In the genomic region with DNA sequence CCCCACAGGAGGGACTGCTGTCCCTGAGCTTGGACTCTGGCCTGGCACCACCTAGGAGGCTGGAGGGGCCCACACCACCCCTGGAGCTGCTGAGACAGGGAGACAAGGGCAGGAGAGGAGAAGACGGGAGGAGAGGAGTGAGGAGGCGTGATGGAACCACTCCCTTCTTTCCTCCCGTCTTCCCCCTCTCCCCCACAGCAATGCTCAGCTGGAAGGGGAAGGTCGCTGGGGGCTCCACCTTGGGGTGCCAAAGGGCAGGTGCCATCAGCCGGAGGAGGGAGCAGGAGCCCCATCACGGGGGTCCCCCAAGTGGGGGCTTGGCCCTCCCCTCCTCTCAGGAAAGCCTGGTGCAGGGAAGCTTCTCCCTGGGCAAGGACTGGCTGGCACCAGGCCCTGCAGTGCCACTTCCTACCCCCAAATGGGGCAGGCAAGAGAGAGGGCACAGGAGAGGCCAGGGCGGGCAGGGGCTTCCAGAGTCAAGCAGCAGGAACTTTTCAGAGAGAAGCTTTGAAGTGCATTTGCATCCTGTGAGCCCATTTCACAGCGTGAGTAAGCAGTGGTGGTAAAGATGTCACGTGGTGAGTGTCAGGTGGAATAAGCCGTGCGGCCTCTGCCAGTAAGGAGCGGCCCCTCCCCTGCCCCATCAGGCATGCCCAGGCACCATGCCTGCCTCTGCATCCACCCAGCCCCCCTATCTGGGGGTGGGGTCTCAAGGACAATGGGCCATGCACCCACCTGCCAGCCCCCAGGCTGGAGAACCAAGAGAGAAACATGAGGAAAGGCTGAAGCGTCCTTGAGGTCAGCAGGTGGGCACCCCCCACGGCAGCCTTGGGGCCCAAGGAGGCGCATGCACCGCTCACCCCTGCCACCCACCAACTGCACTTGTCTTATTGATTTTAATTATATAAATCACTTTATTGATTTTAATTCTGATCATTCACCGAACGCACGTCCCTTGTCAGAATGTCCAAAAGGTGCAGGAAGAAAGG, we compare ENCODE assay signal across 1 cellular context.
TF ChIP-seq lines count a peak whose summit lies in the region.

No MANE protein-coding gene starts in this region.

TF ChIP-seq in HepG2, 621 proteins besides CTCF, POLR2A, EP300 and RAD21 (continued from another document and continues in another):
- TF ChIP-seq ZEB1 (IDR thresholded peaks at IDR 0.05; ENCODE audit: insufficient replicate concordance, low read depth) (no peak), SYNCRIP (IDR thresholded peaks at IDR 0.05; ENCODE audit: insufficient read depth, low read depth, low read length) (no peak), SOX6 (IDR thresholded peaks at IDR 0.05) (no peak), SOX6 (CRISPR knock-in tag; IDR thresholded peaks at IDR 0.05) (0 out of 2 replicates have a peak, but pooled peaks have one; percentile 12), ARID2 (CRISPR knock-in tag; IDR thresholded peaks at IDR 0.05; ENCODE audit: borderline replicate concordance) (no peak; the same call in 1 of the 2 replicates), FOSL1 (CRISPR knock-in tag; IDR thresholded peaks at IDR 0.05; ENCODE audit: borderline replicate concordance) (no peak), ZKSCAN5 (CRISPR knock-in tag; IDR thresholded peaks at IDR 0.05) (no peak), CENPT (CRISPR knock-in tag; IDR thresholded peaks at IDR 0.05; ENCODE audit: low read depth) (no peak), ZNF772 (CRISPR knock-in tag; IDR thresholded peaks at IDR 0.05) (no peak), SMAD9 (CRISPR knock-in tag; IDR thresholded peaks at IDR 0.05) (no peak), NFIC (IDR thresholded peaks at IDR 0.05; ENCODE audit: low read length) (no peak), CERS6 (CRISPR knock-in tag; IDR thresholded peaks at IDR 0.05) (no peak), TAF1 (CRISPR knock-in tag; IDR thresholded peaks at IDR 0.05) (no peak), GTF3A (CRISPR knock-in tag; conservative IDR thresholded peaks at IDR 0.05) (no peak), HNF1A (IDR thresholded peaks at IDR 0.05; ENCODE audit: low read depth) (no peak), HNF1A (CRISPR knock-in tag; IDR thresholded peaks at IDR 0.05; ENCODE audit: borderline replicate concordance) (no peak), MTERF4 (CRISPR knock-in tag; IDR thresholded peaks at IDR 0.05) (no peak), ZZZ3 (CRISPR knock-in tag; IDR thresholded peaks at IDR 0.05; ENCODE audit: borderline replicate concordance) (no peak), SMYD3 (CRISPR knock-in tag; IDR thresholded peaks at IDR 0.05) (no peak), PCBP1 (IDR thresholded peaks at IDR 0.05; ENCODE audit: borderline replicate concordance, low read depth, low read length) (no peak), CBX1 (IDR thresholded peaks at IDR 0.05; ENCODE audit: low read depth) (no peak), SMAD1 (CRISPR knock-in tag; IDR thresholded peaks at IDR 0.05; ENCODE audit: borderline replicate concordance, low read depth) (no peak), ZNF546 (CRISPR knock-in tag; conservative IDR thresholded peaks at IDR 0.05) (0 out of 2 replicates have a peak, but pooled peaks have one; percentile 5), LCORL (IDR thresholded peaks at IDR 0.05) (no peak), LCORL (CRISPR knock-in tag; IDR thresholded peaks at IDR 0.05) (0 out of 2 replicates have a peak, but pooled peaks have one; percentile 6), ZNF17 (CRISPR knock-in tag; IDR thresholded peaks at IDR 0.05) (no peak), ZNF713 (CRISPR knock-in tag; IDR thresholded peaks at IDR 0.05) (no peak), LBX2 (CRISPR knock-in tag; IDR thresholded peaks at IDR 0.05; ENCODE audit: borderline replicate concordance) (no peak), SNAPC5 (CRISPR knock-in tag; IDR thresholded peaks at IDR 0.05; ENCODE audit: borderline replicate concordance) (0 out of 2 replicates have a peak, but pooled peaks have one; percentile 50), ZNF614 (CRISPR knock-in tag; IDR thresholded peaks at IDR 0.05; ENCODE audit: borderline replicate concordance) (no peak), TARDBP (CRISPR knock-in tag; IDR thresholded peaks at IDR 0.05) (no peak), NR2F1 (CRISPR knock-in tag; IDR thresholded peaks at IDR 0.05) (no peak), KDM5A (IDR thresholded peaks at IDR 0.05; ENCODE audit: borderline replicate concordance, low read length) (no peak), ZNF121 (CRISPR knock-in tag; IDR thresholded peaks at IDR 0.05) (no peak)
- TF ChIP-seq, protein P1, sequence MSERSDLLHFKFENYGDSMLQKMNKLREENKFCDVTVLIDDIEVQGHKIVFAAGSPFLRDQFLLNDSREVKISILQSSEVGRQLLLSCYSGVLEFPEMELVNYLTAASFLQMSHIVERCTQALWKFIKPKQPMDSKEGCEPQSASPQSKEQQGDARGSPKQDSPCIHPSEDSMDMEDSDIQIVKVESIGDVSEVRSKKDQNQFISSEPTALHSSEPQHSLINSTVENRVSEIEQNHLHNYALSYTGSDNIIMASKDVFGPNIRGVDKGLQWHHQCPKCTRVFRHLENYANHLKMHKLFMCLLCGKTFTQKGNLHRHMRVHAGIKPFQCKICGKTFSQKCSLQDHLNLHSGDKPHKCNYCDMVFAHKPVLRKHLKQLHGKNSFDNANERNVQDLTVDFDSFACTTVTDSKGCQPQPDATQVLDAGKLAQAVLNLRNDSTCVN (CRISPR knock-in tag; IDR thresholded peaks at IDR 0.05; ENCODE audit: borderline replicate concordance) = no peak
- TF ChIP-seq, protein P2, sequence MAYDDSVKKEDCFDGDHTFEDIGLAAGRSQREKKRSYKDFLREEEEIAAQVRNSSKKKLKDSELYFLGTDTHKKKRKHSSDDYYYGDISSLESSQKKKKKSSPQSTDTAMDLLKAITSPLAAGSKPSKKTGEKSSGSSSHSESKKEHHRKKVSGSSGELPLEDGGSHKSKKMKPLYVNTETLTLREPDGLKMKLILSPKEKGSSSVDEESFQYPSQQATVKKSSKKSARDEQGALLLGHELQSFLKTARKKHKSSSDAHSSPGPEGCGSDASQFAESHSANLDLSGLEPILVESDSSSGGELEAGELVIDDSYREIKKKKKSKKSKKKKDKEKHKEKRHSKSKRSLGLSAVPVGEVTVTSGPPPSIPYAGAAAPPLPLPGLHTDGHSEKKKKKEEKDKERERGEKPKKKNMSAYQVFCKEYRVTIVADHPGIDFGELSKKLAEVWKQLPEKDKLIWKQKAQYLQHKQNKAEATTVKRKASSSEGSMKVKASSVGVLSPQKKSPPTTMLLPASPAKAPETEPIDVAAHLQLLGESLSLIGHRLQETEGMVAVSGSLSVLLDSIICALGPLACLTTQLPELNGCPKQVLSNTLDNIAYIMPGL (CRISPR knock-in tag; IDR thresholded peaks at IDR 0.05; ENCODE audit: borderline replicate concordance in 1 of 2, low read depth in 1 of 2) = no peak
- TF ChIP-seq, protein P3, sequence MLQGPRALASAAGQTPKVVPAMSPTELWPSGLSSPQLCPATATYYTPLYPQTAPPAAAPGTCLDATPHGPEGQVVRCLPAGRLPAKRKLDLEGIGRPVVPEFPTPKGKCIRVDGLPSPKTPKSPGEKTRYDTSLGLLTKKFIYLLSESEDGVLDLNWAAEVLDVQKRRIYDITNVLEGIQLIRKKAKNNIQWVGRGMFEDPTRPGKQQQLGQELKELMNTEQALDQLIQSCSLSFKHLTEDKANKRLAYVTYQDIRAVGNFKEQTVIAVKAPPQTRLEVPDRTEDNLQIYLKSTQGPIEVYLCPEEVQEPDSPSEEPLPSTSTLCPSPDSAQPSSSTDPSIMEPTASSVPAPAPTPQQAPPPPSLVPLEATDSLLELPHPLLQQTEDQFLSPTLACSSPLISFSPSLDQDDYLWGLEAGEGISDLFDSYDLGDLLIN (CRISPR knock-in tag; IDR thresholded peaks at IDR 0.05; ENCODE audit: borderline replicate concordance) = no peak
- TF ChIP-seq, protein P4, sequence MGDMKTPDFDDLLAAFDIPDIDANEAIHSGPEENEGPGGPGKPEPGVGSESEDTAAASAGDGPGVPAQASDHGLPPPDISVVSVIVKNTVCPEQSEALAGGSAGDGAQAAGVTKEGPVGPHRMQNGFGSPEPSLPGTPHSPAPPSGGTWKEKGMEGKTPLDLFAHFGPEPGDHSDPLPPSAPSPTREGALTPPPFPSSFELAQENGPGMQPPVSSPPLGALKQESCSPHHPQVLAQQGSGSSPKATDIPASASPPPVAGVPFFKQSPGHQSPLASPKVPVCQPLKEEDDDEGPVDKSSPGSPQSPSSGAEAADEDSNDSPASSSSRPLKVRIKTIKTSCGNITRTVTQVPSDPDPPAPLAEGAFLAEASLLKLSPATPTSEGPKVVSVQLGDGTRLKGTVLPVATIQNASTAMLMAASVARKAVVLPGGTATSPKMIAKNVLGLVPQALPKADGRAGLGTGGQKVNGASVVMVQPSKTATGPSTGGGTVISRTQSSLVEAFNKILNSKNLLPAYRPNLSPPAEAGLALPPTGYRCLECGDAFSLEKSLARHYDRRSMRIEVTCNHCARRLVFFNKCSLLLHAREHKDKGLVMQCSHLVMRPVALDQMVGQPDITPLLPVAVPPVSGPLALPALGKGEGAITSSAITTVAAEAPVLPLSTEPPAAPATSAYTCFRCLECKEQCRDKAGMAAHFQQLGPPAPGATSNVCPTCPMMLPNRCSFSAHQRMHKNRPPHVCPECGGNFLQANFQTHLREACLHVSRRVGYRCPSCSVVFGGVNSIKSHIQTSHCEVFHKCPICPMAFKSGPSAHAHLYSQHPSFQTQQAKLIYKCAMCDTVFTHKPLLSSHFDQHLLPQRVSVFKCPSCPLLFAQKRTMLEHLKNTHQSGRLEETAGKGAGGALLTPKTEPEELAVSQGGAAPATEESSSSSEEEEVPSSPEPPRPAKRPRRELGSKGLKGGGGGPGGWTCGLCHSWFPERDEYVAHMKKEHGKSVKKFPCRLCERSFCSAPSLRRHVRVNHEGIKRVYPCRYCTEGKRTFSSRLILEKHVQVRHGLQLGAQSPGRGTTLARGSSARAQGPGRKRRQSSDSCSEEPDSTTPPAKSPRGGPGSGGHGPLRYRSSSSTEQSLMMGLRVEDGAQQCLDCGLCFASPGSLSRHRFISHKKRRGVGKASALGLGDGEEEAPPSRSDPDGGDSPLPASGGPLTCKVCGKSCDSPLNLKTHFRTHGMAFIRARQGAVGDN (CRISPR knock-in tag; IDR thresholded peaks at IDR 0.05) = 0 out of 2 replicates have a peak, but pooled peaks have one; percentile 12
